8 cellular contexts compared by ENCODE assay signal in genomic region chr5:149656576-149657182, GRCh38.
DNase-seq lines count a peak whose midpoint lies in the region; TF ChIP-seq lines count a peak whose summit lies in the region.

No MANE protein-coding gene starts in this region.

- H3K36me3 Mint-ChIP-seq in chondrocyte (ENCODE audit: low read depth) (no peaks in the 10 kb centered on the region), nephron progenitor cell (ENCODE audit: low read depth) (no peaks in the 10 kb centered on the region)

- peak; percentile 54 for DNase-seq in stimulated activated CD4-positive, alpha-beta T cell treated with anti-CD3 and anti-CD28 coated beads, Interleukin-15, amount 100 ng/mL, for 24 hours
- no peak for DNase-seq in stimulated activated CD4-positive, alpha-beta T cell treated with anti-CD3 and anti-CD28 coated beads, Interleukin-4, amount 100 ng/mL, for 24 hours
- peak; percentile 57 for DNase-seq in NCI-H510A (lab: John Stamatoyannopoulos, UW)
- no peak for DNase-seq in chondrocyte (ENCODE audit: low spot score)
- DNase-seq in nephron progenitor cell, result peak; percentile 56
- no peak for DNase-seq in COLO829 (ENCODE audit: low spot score)
- DNase-seq in hippocampal formation (lab: John Stamatoyannopoulos, UW), result no peak
- no peak for DNase-seq in activated gamma-delta T cell treated with Interleukin-2 at 50 U/mL for 16 hours

- no peak overlapping the region for H3K4me3 Mint-ChIP-seq in chondrocyte (ENCODE audit: unreplicated experiment)
- no peak overlapping the region for H3K4me3 Mint-ChIP-seq in nephron progenitor cell

- H3K27me3 Mint-ChIP-seq in chondrocyte (ENCODE audit: low read depth) (peaks cover 13% of the 10 kb centered on the region), nephron progenitor cell (ENCODE audit: low read depth, poor library complexity) (peaks cover 15% of the 10 kb centered on the region)

- H3K9me3 Mint-ChIP-seq in chondrocyte (ENCODE audit: low read depth) (peaks cover 5% of the 10 kb centered on the region), nephron progenitor cell (no peaks in the 10 kb centered on the region)

- peak; percentile 71 for TF ChIP-seq CTCF in chondrocyte (IDR thresholded peaks at IDR 0.05)
- TF ChIP-seq CTCF in nephron progenitor cell (IDR thresholded peaks at IDR 0.05), result peak; percentile 63

- H3K4me1 Mint-ChIP-seq in chondrocyte (ENCODE audit: low read depth) (no peaks in the 10 kb centered on the region), nephron progenitor cell (peaks cover 20% of the 10 kb centered on the region)

- H3K27ac Mint-ChIP-seq in chondrocyte (ENCODE audit: unreplicated experiment), result no peak overlapping the region
- no peak overlapping the region for H3K27ac Mint-ChIP-seq in nephron progenitor cell

Comparison
In these comparisons a context has a peak if more than half of its experiments do, and no peak if none do; other contexts are left out.
1. DNase-seq: peak in stimulated activated CD4-positive, alpha-beta T cell treated with anti-CD3 and anti-CD28 coated beads, Interleukin-15, amount 100 ng/mL, for 24 hours (single experiment), NCI-H510A (single experiment) and nephron progenitor cell (single experiment); none in stimulated activated CD4-positive, alpha-beta T cell treated with anti-CD3 and anti-CD28 coated beads, Interleukin-4, amount 100 ng/mL, for 24 hours (single experiment), chondrocyte (single experiment), COLO829 (single experiment), hippocampal formation (0 of 2) and activated gamma-delta T cell treated with Interleukin-2 at 50 U/mL for 16 hours (single experiment).